ENCODE assay signal across 8 cellular contexts in genomic region chr20:62602550-62602949, GRCh38. TPM values are rescaled to one million over a fixed set of nuclear protein-coding genes. Genes with fewer than 3 reads are reported as not detected.
A peak's percentile ranks its signal among the peaks of the same experiment; 100 is the strongest.
DNase-seq lines count a peak whose midpoint lies in the region; ATAC-seq and TF ChIP-seq lines count a peak whose summit lies in the region.

No MANE protein-coding gene starts in this region.

- no peak for TF ChIP-seq CTCF in CD4-positive, alpha-beta T cell (IDR thresholded peaks at IDR 0.05)
- no peak for TF ChIP-seq CTCF in lung (IDR thresholded peaks at IDR 0.05; ENCODE audit: control extremely low read depth, extremely low read depth)

- peak in 4 of 10 experiments; percentile 12 to 24 (median 24) for DNase-seq in CD4-positive, alpha-beta T cell
- peak; percentile 51 for DNase-seq in NCI-H1105 treated with DMSO at 0.1 percent for 48 hours (lab: John Stamatoyannopoulos, UW)
- DNase-seq in activated effector memory CD4-positive, alpha-beta T cell treated with Interleukin-2 at 50 U/mL for 16 hours, result peak; percentile 7
- DNase-seq in lung (ENCODE audit: low spot score), result peak; percentile 76
- no peak for DNase-seq in midbrain (lab: John Stamatoyannopoulos, UW)
- DNase-seq in NCI-H2171 treated with DMSO at 0.1 percent for 48 hours (lab: John Stamatoyannopoulos, UW), result no peak
- DNase-seq in SHP77 (lab: John Stamatoyannopoulos, UW), result no peak

- H3K9me3 Mint-ChIP-seq in CD4-positive, alpha-beta T cell, result no peaks in the 10 kb centered on the region

- peaks cover 0 to 11% of the 10 kb centered on the region in 2 donors for H3K4me1 ChIP-seq in lung (ENCODE audit: control insufficient read depth in 2 of 2, insufficient read depth in 2 of 2, low read length in 2 of 2)

- peaks cover 26% of the 10 kb centered on the region for H3K27me3 Mint-ChIP-seq in CD4-positive, alpha-beta T cell

- H3K9me3 ChIP-seq in CD4-positive, alpha-beta T cell (ENCODE audit: control insufficient read depth, low read length), result no peaks in the 10 kb centered on the region
- H3K9me3 ChIP-seq in lung (ENCODE audit: control insufficient read depth in 2 of 2, insufficient read depth in 1 of 2, low read length in 1 of 2), result no peaks in the 10 kb centered on the region

- POLR2A ChIA-PET in CD4-positive, alpha-beta T cell (lab: Charles Lee), result interaction anchor here (1.3 kb wide), 1 partner anchor 192 kb away, joined by 6 read pairs; no protein-coding TSS in a partner anchor

- H3K27ac ChIP-seq in CD4-positive, alpha-beta T cell (ENCODE audit: low read depth, low read length), result no peak overlapping the region
- H3K27ac ChIP-seq in lung (ENCODE audit: low read depth in 1 of 2, low read length in 1 of 2), result peak overlapping the region in 1 of 2 donors; percentile 82

- intact Hi-C loops in CD4-positive, alpha-beta T cell (cut with DNase I, micrococcal nuclease), result no loop called here

- CTCF ChIA-PET in CD4-positive, alpha-beta T cell (lab: Charles Lee), result interaction anchor here (1.6 to 2.4 kb wide), 2 partner anchors 14 kb away, joined by 5 to 13 read pairs; no protein-coding TSS in a partner anchor

- H3K4me1 Mint-ChIP-seq in CD4-positive, alpha-beta T cell (ENCODE audit: low read depth), result peaks cover 17% of the 10 kb centered on the region

- no peaks in the 10 kb centered on the region for H3K36me3 Mint-ChIP-seq in CD4-positive, alpha-beta T cell (ENCODE audit: low read depth)

- peak overlapping the region; percentile 86 for H3K4me3 Mint-ChIP-seq in CD4-positive, alpha-beta T cell

- WGBS in lung, 2 donors, result 22 to 33% methylated on average over 10 of the region's 10 CpGs

- H3K4me3 ChIP-seq in lung, result no peak overlapping the region

- peaks cover 5% of the 10 kb centered on the region for H3K27me3 ChIP-seq in CD4-positive, alpha-beta T cell (ENCODE audit: control insufficient read depth, insufficient read depth, low read length)
- no peaks in the 10 kb centered on the region for H3K27me3 ChIP-seq in lung (ENCODE audit: control insufficient read depth, insufficient read depth)

- H3K27ac Mint-ChIP-seq in CD4-positive, alpha-beta T cell, result peak overlapping the region; percentile 34

- H3K36me3 ChIP-seq in lung (ENCODE audit: control insufficient read depth in 2 of 2, insufficient read depth in 2 of 2, low read length in 2 of 2), result no peaks in the 10 kb centered on the region

- peak; percentile 42 for ATAC-seq in CD4-positive, alpha-beta T cell (ENCODE audit: poor library complexity)
- peak; percentile 50 for ATAC-seq in lung (ENCODE audit: insufficient read depth, low FRiP score)
- no peak for ATAC-seq in HG02588 (IDR thresholded peaks at IDR 0.05; ENCODE audit: unreplicated experiment)

RNA-seq across cellular contexts. Expression of gene SLCO4A1, which starts 39.8 kb away (rescaled TPM):
- 1 to 10 TPM; 2.3 to 2.5 TPM for total RNA-seq in CD4-positive, alpha-beta T cell
- 10 to 100 TPM in 1 of 2 donors, 1 to 10 TPM in 1; 4.7 to 49.6 TPM for total RNA-seq in lung
- polyA plus RNA-seq in lung, result 100 to 1,000 TPM in 1 of 2 donors, 10 to 100 TPM in 1; 35.3 to 152 TPM

Comparison
In these comparisons a context has a peak if more than half of its experiments do, and no peak if none do; other contexts are left out.
1. DNase-seq: peak in NCI-H1105 treated with DMSO at 0.1 percent for 48 hours (single experiment), activated effector memory CD4-positive, alpha-beta T cell treated with Interleukin-2 at 50 U/mL for 16 hours (single experiment) and lung (single experiment); none in midbrain (single experiment), NCI-H2171 treated with DMSO at 0.1 percent for 48 hours (single experiment) and SHP77 (0 of 2).